In genomic region chr7:6057316-6058128, GRCh38 we compare ENCODE assay signal across 9 cellular contexts. TPM values are rescaled to one million over a fixed set of nuclear protein-coding genes. Genes with fewer than 3 reads are reported as not detected.
A peak's percentile ranks its signal among the peaks of the same experiment; 100 is the strongest.
DNase-seq lines count a peak whose midpoint lies in the region; ATAC-seq, FAIRE-seq and TF ChIP-seq lines count a peak whose summit lies in the region.
"Had no signal": no experiment of that assay in that cellular context is flagged by ENCODE, and none has a peak within 500 bp of the region (broad histone marks: within the 10 kb centered on the region; RNA-seq: fewer than 3 reads in every experiment).

No MANE protein-coding gene starts in this region.

- H4K20me1 ChIP-seq in keratinocyte (ENCODE audit: control insufficient read depth, extremely low read depth, insufficient read depth, low read length) = no peaks in the 10 kb centered on the region

- H3K27ac ChIP-seq in keratinocyte (ENCODE audit: control insufficient read depth, insufficient read depth, low read length) = no peak overlapping the region

- H3K9me3 ChIP-seq in keratinocyte (ENCODE audit: control insufficient read depth, low read depth, low read length) = no peaks in the 10 kb centered on the region

- H3K36me3 Mint-ChIP-seq in activated naive CD4-positive, alpha-beta T cell treated with anti-CD3 and anti-CD28 coated beads, Interleukin-2, amount 10 ng/mL, durations not matched to agents 7 days and 5 days = peaks cover 15% of the 10 kb centered on the region
- peaks cover 16% of the 10 kb centered on the region for H3K36me3 Mint-ChIP-seq in activated T-helper 2 cell treated with anti-CD3 and anti-CD28 coated beads, Interferon-gamma antibody, Interleukin-2, Interleukin-4, amounts not matched to agents 10 μg/mL and 5 μg/mL and 100 μg/mL, durations not matched to agents 14 hours and 24 hours and 36 hours (ENCODE audit: low read depth)
- H3K36me3 Mint-ChIP-seq in type B pancreatic cell = peaks cover 3% of the 10 kb centered on the region

- H3K4me1 Mint-ChIP-seq in activated naive CD4-positive, alpha-beta T cell treated with anti-CD3 and anti-CD28 coated beads, Interleukin-2, amount 10 ng/mL, durations not matched to agents 7 days and 5 days = peaks cover 23% of the 10 kb centered on the region
- H3K4me1 Mint-ChIP-seq in activated T-helper 2 cell treated with anti-CD3 and anti-CD28 coated beads, Interferon-gamma antibody, Interleukin-2, Interleukin-4, amounts not matched to agents 10 μg/mL and 5 μg/mL and 100 μg/mL, durations not matched to agents 14 hours and 24 hours and 36 hours (ENCODE audit: low read depth) = peaks cover 17% of the 10 kb centered on the region
- H3K4me1 Mint-ChIP-seq in type B pancreatic cell (ENCODE audit: unreplicated experiment) = peaks cover 16% of the 10 kb centered on the region

- peak overlapping the region; percentile 96 for H3K4me3 Mint-ChIP-seq in activated naive CD4-positive, alpha-beta T cell treated with anti-CD3 and anti-CD28 coated beads, Interleukin-2, amount 10 ng/mL, durations not matched to agents 7 days and 5 days
- H3K4me3 Mint-ChIP-seq in activated T-helper 2 cell treated with anti-CD3 and anti-CD28 coated beads, Interferon-gamma antibody, Interleukin-2, Interleukin-4, amounts not matched to agents 10 μg/mL and 5 μg/mL and 100 μg/mL, durations not matched to agents 14 hours and 24 hours and 36 hours (ENCODE audit: low read depth) = peak overlapping the region; percentile 95
- H3K4me3 Mint-ChIP-seq in type B pancreatic cell = peak overlapping the region; percentile 98

- dilution Hi-C loops in keratinocyte (cut with MboI; ENCODE audit: extremely low pct_ligation_motif_present, low sequenced_read_pairs) = no loop called here

- no peaks in the 10 kb centered on the region for H3K27me3 ChIP-seq in keratinocyte (ENCODE audit: control insufficient read depth, extremely low read depth, insufficient read depth, low read length)

- no peak for ATAC-seq in GM21737 (IDR thresholded peaks at IDR 0.05; ENCODE audit: unreplicated experiment)

- peak overlapping the region; percentile 89 to 96 (median 95) for H3K4me3 ChIP-seq in keratinocyte (ENCODE audit: control insufficient read depth in 2 of 3, extremely low read depth in 1 of 3, insufficient read depth in 2 of 3, low read depth in 1 of 3, low read length in 3 of 3)

- H3K27me3 Mint-ChIP-seq in activated naive CD4-positive, alpha-beta T cell treated with anti-CD3 and anti-CD28 coated beads, Interleukin-2, amount 10 ng/mL, durations not matched to agents 7 days and 5 days = no peaks in the 10 kb centered on the region
- H3K27me3 Mint-ChIP-seq in activated T-helper 2 cell treated with anti-CD3 and anti-CD28 coated beads, Interferon-gamma antibody, Interleukin-2, Interleukin-4, amounts not matched to agents 10 μg/mL and 5 μg/mL and 100 μg/mL, durations not matched to agents 14 hours and 24 hours and 36 hours (ENCODE audit: low read depth) = no peaks in the 10 kb centered on the region
- H3K27me3 Mint-ChIP-seq in type B pancreatic cell = no peaks in the 10 kb centered on the region

- H3K4me1 ChIP-seq in keratinocyte (ENCODE audit: control insufficient read depth, extremely low read depth, insufficient read depth, low read length) = peaks cover 8% of the 10 kb centered on the region

- no peak overlapping the region for H3K9ac ChIP-seq in keratinocyte (ENCODE audit: control insufficient read depth, extremely low read depth, insufficient read depth, low read length)

- intact Hi-C loops in activated T-helper 2 cell treated with anti-CD3 and anti-CD28 coated beads, Interferon-gamma antibody, Interleukin-2, Interleukin-4, amounts not matched to agents 10 μg/mL and 5 μg/mL and 100 μg/mL, durations not matched to agents 14 hours and 24 hours and 36 hours (cut with micrococcal nuclease) = no loop called here

- peak overlapping the region; percentile 81 for H3K27ac Mint-ChIP-seq in activated naive CD4-positive, alpha-beta T cell treated with anti-CD3 and anti-CD28 coated beads, Interleukin-2, amount 10 ng/mL, durations not matched to agents 7 days and 5 days
- peak overlapping the region; percentile 95 for H3K27ac Mint-ChIP-seq in activated T-helper 2 cell treated with anti-CD3 and anti-CD28 coated beads, Interferon-gamma antibody, Interleukin-2, Interleukin-4, amounts not matched to agents 10 μg/mL and 5 μg/mL and 100 μg/mL, durations not matched to agents 14 hours and 24 hours and 36 hours
- peak overlapping the region; percentile 96 for H3K27ac Mint-ChIP-seq in type B pancreatic cell

- peaks cover 0 to 6% of the 10 kb centered on the region in 2 experiments for H3K36me3 ChIP-seq in keratinocyte (ENCODE audit: control insufficient read depth in 2 of 2, extremely low read depth in 1 of 2, insufficient read depth in 2 of 2, low read length in 2 of 2)

- no peak overlapping the region for H2AFZ ChIP-seq in keratinocyte (ENCODE audit: control insufficient read depth, low read length)

- TF ChIP-seq CTCF in keratinocyte (optimal IDR thresholded peaks at IDR 0.05 in 1 of 3, IDR thresholded peaks at IDR 0.05 in 1 of 3, conservative IDR thresholded peaks at IDR 0.05 in 1 of 3; ENCODE audit: extremely low read depth in 1 of 3, insufficient read depth in 2 of 3, low read length in 3 of 3) = no peak
- no peak for TF ChIP-seq CTCF in type B pancreatic cell (conservative IDR thresholded peaks at IDR 0.05)

- peaks cover 30% of the 10 kb centered on the region for H3K79me2 ChIP-seq in keratinocyte (ENCODE audit: control insufficient read depth, insufficient read depth, low read length)

- CTCF ChIA-PET in activated naive CD4-positive, alpha-beta T cell treated with anti-CD3 and anti-CD28 coated beads, Interleukin-2, amount 10 ng/mL, durations not matched to agents 7 days and 5 days (lab: Charles Lee) = interaction anchor here (0.6 to 2.3 kb wide), 3 partner anchors 49 to 266 kb away, joined by 4 to 6 read pairs (median 5); no protein-coding TSS in a partner anchor

- DNase-seq in activated naive CD4-positive, alpha-beta T cell treated with anti-CD3 and anti-CD28 coated beads, Interleukin-2, amount 10 ng/mL, durations not matched to agents 7 days and 5 days = no peak
- no peak for DNase-seq in activated naive CD4-positive, alpha-beta T cell (lab: John Stamatoyannopoulos, UW)
- DNase-seq in activated T-helper 2 cell treated with anti-CD3 and anti-CD28 coated beads, Interferon-gamma antibody, Interleukin-2, Interleukin-4, amounts not matched to agents 10 μg/mL and 5 μg/mL and 100 μg/mL, durations not matched to agents 14 hours and 24 hours and 36 hours (ENCODE audit: low spot score) = no peak
- DNase-seq in keratinocyte (ENCODE audit: low read depth, low spot score) (no peak), type B pancreatic cell (ENCODE audit: extremely low spot score, unreplicated experiment) (no peak), superior temporal gyrus (ENCODE audit: extremely low spot score) (no peak), ecto neural progenitor cell (ENCODE audit: low spot score) (no peak)
- DNase-seq: DMS79 treated with DMSO at 0.1 percent for 48 hours had no signal

- H3K9me3 Mint-ChIP-seq in activated naive CD4-positive, alpha-beta T cell treated with anti-CD3 and anti-CD28 coated beads, Interleukin-2, amount 10 ng/mL, durations not matched to agents 7 days and 5 days = no peaks in the 10 kb centered on the region
- no peaks in the 10 kb centered on the region for H3K9me3 Mint-ChIP-seq in activated T-helper 2 cell treated with anti-CD3 and anti-CD28 coated beads, Interferon-gamma antibody, Interleukin-2, Interleukin-4, amounts not matched to agents 10 μg/mL and 5 μg/mL and 100 μg/mL, durations not matched to agents 14 hours and 24 hours and 36 hours
- H3K9me3 Mint-ChIP-seq in type B pancreatic cell = no peaks in the 10 kb centered on the region

- FAIRE-seq in keratinocyte (lab: Jason Lieb, UNC) = no peak

- H3K4me2 ChIP-seq in keratinocyte (ENCODE audit: control insufficient read depth, extremely low read depth, insufficient read depth, low read depth, low read length) = peak overlapping the region; percentile 94

- no peaks in the 10 kb centered on the region for H3K9me1 ChIP-seq in keratinocyte (ENCODE audit: control insufficient read depth, extremely low read depth, insufficient read depth, low read length)

RNA-seq across cellular contexts. Expression of gene EIF2AK1, which starts 1.5 kb away (rescaled TPM):
- 119 and 123 TPM in 2 replicates for total RNA-seq in activated T-helper 2 cell treated with anti-CD3 and anti-CD28 coated beads, Interferon-gamma antibody, Interleukin-2, Interleukin-4, amounts not matched to agents 10 μg/mL and 5 μg/mL and 100 μg/mL, durations not matched to agents 14 hours and 24 hours and 36 hours
- polyA plus RNA-seq in keratinocyte = 35.3 to 66.6 TPM (median 65.2 TPM) in 3 replicates
- polyA plus RNA-seq in keratinocyte (2011; ENCODE audit: low read depth) = 29.2 TPM
- 52.4 and 73.2 TPM in 2 replicates for polyA plus RNA-seq in keratinocyte (2011; cell fraction: cytosol; rRNA removed)
- polyA plus RNA-seq in keratinocyte (2011; cell fraction: nucleus; rRNA removed) = 48.7 and 57.0 TPM in 2 replicates
- 36.4 and 52.8 TPM in 2 replicates for polyA plus RNA-seq in keratinocyte (2012; ENCODE audit: low replicate concordance)
- 19.5 to 53.0 TPM (median 40.7 TPM) in 3 replicates for polyA minus RNA-seq in keratinocyte
- polyA minus RNA-seq in keratinocyte (2011; cell fraction: cytosol; rRNA and poly(A)+ RNA removed) = 62.3 TPM
- polyA minus RNA-seq in keratinocyte (2011; cell fraction: nucleus; rRNA and poly(A)+ RNA removed) = 17.2 and 27.5 TPM in 2 replicates
- total RNA-seq in type B pancreatic cell (ENCODE audit: low replicate concordance) = 107 and 118 TPM in 2 replicates

RNA-seq across cellular contexts. Expression of gene ANKRD61, which starts 26.3 kb away (rescaled TPM):
- 0.25 and 0.27 TPM in 2 replicates for total RNA-seq in activated T-helper 2 cell treated with anti-CD3 and anti-CD28 coated beads, Interferon-gamma antibody, Interleukin-2, Interleukin-4, amounts not matched to agents 10 μg/mL and 5 μg/mL and 100 μg/mL, durations not matched to agents 14 hours and 24 hours and 36 hours
- 0.10 to 0.22 TPM in 2 of 3 replicates, not detected in the other for polyA plus RNA-seq in keratinocyte
- polyA plus RNA-seq in keratinocyte (2011; ENCODE audit: low read depth) = not detected
- polyA plus RNA-seq in keratinocyte (2011; cell fraction: cytosol; rRNA removed) = 0.17 TPM in 1 of 2 replicates, not detected in the other
- polyA plus RNA-seq in keratinocyte (2011; cell fraction: nucleus; rRNA removed) = 0.20 and 0.27 TPM in 2 replicates
- polyA plus RNA-seq in keratinocyte (2012; ENCODE audit: low replicate concordance) = 0.21 and 0.73 TPM in 2 replicates
- polyA minus RNA-seq in keratinocyte = 0.59 TPM in 1 of 3 replicates, not detected in the others
- not detected for polyA minus RNA-seq in keratinocyte (2011; cell fraction: cytosol; rRNA and poly(A)+ RNA removed)
- not detected in 2 replicates for polyA minus RNA-seq in keratinocyte (2011; cell fraction: nucleus; rRNA and poly(A)+ RNA removed)
- total RNA-seq in type B pancreatic cell (ENCODE audit: low replicate concordance) = 0.31 TPM in 1 of 2 replicates, not detected in the other

RNA-seq across cellular contexts. Expression of gene USP42, which starts 47.2 kb away (rescaled TPM):
- total RNA-seq in activated T-helper 2 cell treated with anti-CD3 and anti-CD28 coated beads, Interferon-gamma antibody, Interleukin-2, Interleukin-4, amounts not matched to agents 10 μg/mL and 5 μg/mL and 100 μg/mL, durations not matched to agents 14 hours and 24 hours and 36 hours = 13.0 and 13.9 TPM in 2 replicates
- 2.5 to 4.1 TPM (median 3.6 TPM) in 3 replicates for polyA plus RNA-seq in keratinocyte
- polyA plus RNA-seq in keratinocyte (2011; ENCODE audit: low read depth) = 4.7 TPM
- polyA plus RNA-seq in keratinocyte (2011; cell fraction: cytosol; rRNA removed) = 2.9 and 3.8 TPM in 2 replicates
- 9.6 and 10.1 TPM in 2 replicates for polyA plus RNA-seq in keratinocyte (2011; cell fraction: nucleus; rRNA removed)
- polyA plus RNA-seq in keratinocyte (2012; ENCODE audit: low replicate concordance) = 4.3 and 4.8 TPM in 2 replicates
- polyA minus RNA-seq in keratinocyte = 4.1 to 7.4 TPM (median 4.8 TPM) in 3 replicates
- 2.3 TPM for polyA minus RNA-seq in keratinocyte (2011; cell fraction: cytosol; rRNA and poly(A)+ RNA removed)
- 5.2 and 10.3 TPM in 2 replicates for polyA minus RNA-seq in keratinocyte (2011; cell fraction: nucleus; rRNA and poly(A)+ RNA removed)
- 17.0 and 19.7 TPM in 2 replicates for total RNA-seq in type B pancreatic cell (ENCODE audit: low replicate concordance)

RNA-seq across cellular contexts. Expression of gene AIMP2, which starts 48.5 kb away (rescaled TPM):
- 73.4 and 82.9 TPM in 2 replicates for total RNA-seq in activated T-helper 2 cell treated with anti-CD3 and anti-CD28 coated beads, Interferon-gamma antibody, Interleukin-2, Interleukin-4, amounts not matched to agents 10 μg/mL and 5 μg/mL and 100 μg/mL, durations not matched to agents 14 hours and 24 hours and 36 hours
- 58.8 to 84.6 TPM (median 71.0 TPM) in 3 replicates for polyA plus RNA-seq in keratinocyte
- polyA plus RNA-seq in keratinocyte (2011; ENCODE audit: low read depth) = 29.6 TPM
- 74.4 and 74.6 TPM in 2 replicates for polyA plus RNA-seq in keratinocyte (2011; cell fraction: cytosol; rRNA removed)
- polyA plus RNA-seq in keratinocyte (2011; cell fraction: nucleus; rRNA removed) = 63.5 and 66.4 TPM in 2 replicates
- 30.7 and 51.0 TPM in 2 replicates for polyA plus RNA-seq in keratinocyte (2012; ENCODE audit: low replicate concordance)
- polyA minus RNA-seq in keratinocyte = 46.3 to 55.1 TPM (median 51.6 TPM) in 3 replicates
- polyA minus RNA-seq in keratinocyte (2011; cell fraction: cytosol; rRNA and poly(A)+ RNA removed) = 69.8 TPM
- 24.8 and 26.9 TPM in 2 replicates for polyA minus RNA-seq in keratinocyte (2011; cell fraction: nucleus; rRNA and poly(A)+ RNA removed)
- total RNA-seq in type B pancreatic cell (ENCODE audit: low replicate concordance) = 40.2 and 40.5 TPM in 2 replicates

RNA-seq across cellular contexts. Expression of gene PMS2, which starts 48.7 kb away (rescaled TPM):
- total RNA-seq in activated T-helper 2 cell treated with anti-CD3 and anti-CD28 coated beads, Interferon-gamma antibody, Interleukin-2, Interleukin-4, amounts not matched to agents 10 μg/mL and 5 μg/mL and 100 μg/mL, durations not matched to agents 14 hours and 24 hours and 36 hours = 21.2 and 21.5 TPM in 2 replicates
- polyA plus RNA-seq in keratinocyte = 9.0 to 12.7 TPM (median 10.3 TPM) in 3 replicates
- polyA plus RNA-seq in keratinocyte (2011; ENCODE audit: low read depth) = 12.6 TPM
- 6.8 and 9.1 TPM in 2 replicates for polyA plus RNA-seq in keratinocyte (2011; cell fraction: cytosol; rRNA removed)
- polyA plus RNA-seq in keratinocyte (2011; cell fraction: nucleus; rRNA removed) = 13.3 and 14.8 TPM in 2 replicates
- polyA plus RNA-seq in keratinocyte (2012; ENCODE audit: low replicate concordance) = 7.6 and 8.6 TPM in 2 replicates
- 5.2 to 14.9 TPM (median 14.3 TPM) in 3 replicates for polyA minus RNA-seq in keratinocyte
- polyA minus RNA-seq in keratinocyte (2011; cell fraction: cytosol; rRNA and poly(A)+ RNA removed) = 10.6 TPM
- polyA minus RNA-seq in keratinocyte (2011; cell fraction: nucleus; rRNA and poly(A)+ RNA removed) = 8.7 and 18.5 TPM in 2 replicates
- 20.6 and 22.6 TPM in 2 replicates for total RNA-seq in type B pancreatic cell (ENCODE audit: low replicate concordance)
